ENCODE assay signal across 1 cellular context in the genomic region with DNA sequence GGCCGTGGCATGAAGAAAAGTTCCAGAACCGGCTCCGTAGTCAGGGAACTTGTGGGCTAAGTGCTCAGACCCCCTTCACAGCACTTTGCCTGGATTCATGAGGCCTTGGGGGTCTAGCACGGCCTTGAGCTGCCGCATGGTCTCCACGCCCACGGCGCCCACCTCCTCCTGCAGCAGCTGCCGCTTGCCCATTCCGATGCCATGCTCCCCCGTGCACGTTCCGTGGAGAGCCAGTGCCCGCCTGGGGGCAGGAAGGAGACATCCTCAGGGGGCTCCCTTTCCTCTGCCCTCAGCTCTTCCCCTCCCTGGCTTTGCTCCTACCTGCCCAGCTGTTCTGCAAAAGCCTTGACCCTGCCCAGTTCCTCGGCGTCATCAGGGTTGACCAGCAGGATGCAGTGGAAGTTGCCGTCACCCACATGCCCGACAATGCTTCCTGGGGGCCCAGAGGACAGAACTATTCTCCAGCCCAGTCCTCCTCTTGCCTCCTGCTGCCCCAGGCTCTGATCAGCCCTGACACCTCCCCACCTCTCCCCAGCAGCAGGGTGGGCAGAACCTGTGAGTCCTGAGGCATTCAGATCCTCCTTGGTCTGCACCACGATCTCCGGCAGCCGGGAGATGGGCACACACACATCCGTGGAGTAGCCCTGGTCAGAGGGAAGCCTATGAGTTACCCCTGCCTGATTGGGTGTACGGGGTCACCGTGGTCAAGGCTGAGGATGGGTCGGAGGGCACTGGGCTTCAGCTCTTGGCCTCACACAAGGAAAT.
TF ChIP-seq lines count a peak whose summit lies in the region.

No MANE protein-coding gene starts in this region.

TF ChIP-seq in H1, 55 proteins besides CTCF, POLR2A, EP300 and RAD21:
- TF ChIP-seq BCL11A (IDR thresholded peaks at IDR 0.05; ENCODE audit: low read depth in 2 of 2, low read length in 2 of 2) (no peak), POLR2AphosphoS5 (IDR thresholded peaks at IDR 0.05; ENCODE audit: low read depth, low read length) (peak; percentile 13; the same call in 1 of the 2 replicates)
